6 cellular contexts compared by ENCODE assay signal in genomic region chr9:74085384-74086037, GRCh38.
A peak's percentile ranks its signal among the peaks of the same experiment; 100 is the strongest.
DNase-seq lines count a peak whose midpoint lies in the region; ATAC-seq and TF ChIP-seq lines count a peak whose summit lies in the region.
"Not testable (repeated sequence)": the region's sequence is repeated elsewhere in the genome, so short reads cannot be mapped to it uniquely, and the experiment has no call there.

No MANE protein-coding gene starts in this region.

- H3K4me1 ChIP-seq in ES-I3 (ENCODE audit: insufficient read depth, low read length), result peaks cover 11% of the 10 kb centered on the region; the same call in 1 of the 2 replicates
- H3K4me1 ChIP-seq in HUES48 (ENCODE audit: control insufficient read depth, insufficient read depth, low read length), result peaks cover 27% of the 10 kb centered on the region
- not testable (repeated sequence) for H3K4me1 ChIP-seq in iPS DF 6.9 (ENCODE audit: control insufficient read depth, insufficient read depth, low read length)
- peaks cover 27% of the 10 kb centered on the region for H3K4me1 ChIP-seq in iPS-18a (ENCODE audit: control insufficient read depth, low read depth, low read length)

- H3K4me3 Mint-ChIP-seq in WTC11, result peak overlapping the region; percentile 99
- H3K4me3 Mint-ChIP-seq in endothelial cell (ENCODE audit: unreplicated experiment), result peak overlapping the region; percentile 83

- peak; percentile 64 for ATAC-seq in WTC11

- H3K27ac ChIP-seq in HUES48 (ENCODE audit: low read depth, low read length), result peak overlapping the region; percentile 90
- H3K27ac ChIP-seq in iPS DF 6.9 (ENCODE audit: low read length), result not testable (repeated sequence)
- peak overlapping the region; percentile 79 for H3K27ac ChIP-seq in iPS-18a (ENCODE audit: low read length)

- CTCF ChIA-PET in WTC11 (lab: Charles Lee), result not testable (repeated sequence)

- DNase-seq in WTC11 (ENCODE audit: low spot score), result peak; percentile 25
- DNase-seq in endothelial cell (ENCODE audit: low spot score); iPS DF 6.9 (ENCODE audit: low read depth, low spot score): not testable (repeated sequence)

- H3K36me3 ChIP-seq in ES-I3 (ENCODE audit: insufficient read depth, low read length); iPS DF 6.9 (ENCODE audit: control insufficient read depth, insufficient read depth, low read length); iPS-18a (ENCODE audit: control insufficient read depth, low read depth, low read length): not testable (repeated sequence)
- H3K36me3 ChIP-seq in HUES48 (ENCODE audit: control insufficient read depth, insufficient read depth, low read length), result peaks cover 11% of the 10 kb centered on the region

- peak overlapping the region; percentile 73 for H3K4me3 ChIP-seq in HUES48 (ENCODE audit: low read depth, low read length)
- peak overlapping the region; percentile 37; the same call in 1 of the 2 replicates for H3K4me3 ChIP-seq in iPS DF 6.9 (ENCODE audit: low read length)
- peak overlapping the region; percentile 64 for H3K4me3 ChIP-seq in iPS-18a (ENCODE audit: low read length)

- H3K36me3 Mint-ChIP-seq in WTC11, result peaks cover 70% of the 10 kb centered on the region
- not testable (repeated sequence) for H3K36me3 Mint-ChIP-seq in endothelial cell (ENCODE audit: low read depth, unreplicated experiment)

- not testable (repeated sequence) for H3K27me3 Mint-ChIP-seq in WTC11 (ENCODE audit: low read depth); endothelial cell (ENCODE audit: unreplicated experiment)

- peak overlapping the region; percentile 98 for H3K27ac Mint-ChIP-seq in WTC11
- H3K27ac Mint-ChIP-seq in endothelial cell (ENCODE audit: unreplicated experiment), result not testable (repeated sequence)

- not testable (repeated sequence) for TF ChIP-seq CTCF in WTC11 (IDR thresholded peaks at IDR 0.05); endothelial cell (IDR thresholded peaks at IDR 0.05; ENCODE audit: unreplicated experiment)

- not testable (repeated sequence) for H3K9me3 Mint-ChIP-seq in WTC11; endothelial cell (ENCODE audit: unreplicated experiment)

- POLR2A ChIA-PET in WTC11 (lab: Charles Lee), result not testable (repeated sequence)

- not testable (repeated sequence) for H3K27me3 ChIP-seq in HUES48 (ENCODE audit: control insufficient read depth, insufficient read depth, low read length); iPS DF 6.9 (ENCODE audit: control insufficient read depth, insufficient read depth, low read length); iPS-18a (ENCODE audit: control insufficient read depth, insufficient read depth, low read length)

- not testable (repeated sequence) for H3K9me3 ChIP-seq in ES-I3 (ENCODE audit: control insufficient read depth, insufficient read depth, low read length); HUES48 (ENCODE audit: control insufficient read depth, insufficient read depth, low read length); iPS DF 6.9 (ENCODE audit: control insufficient read depth, insufficient read depth, low read length); iPS-18a (ENCODE audit: control insufficient read depth, low read depth, low read length)

- H3K9ac ChIP-seq in ES-I3 (ENCODE audit: low read depth, low read length) (peak overlapping the region; percentile 60; the same call in 1 of the 2 replicates), HUES48 (ENCODE audit: low read depth, low read length) (peak overlapping the region; percentile 93), iPS-18a (ENCODE audit: low read length) (peak overlapping the region; percentile 69)

- no CpG with 5 or more reads among the region's 8 CpGs for WGBS in iPS DF 6.9 (ENCODE audit: insufficient coverage, insufficient read length)

- H3K4me1 Mint-ChIP-seq in WTC11 (peaks cover 51% of the 10 kb centered on the region), endothelial cell (ENCODE audit: unreplicated experiment) (peaks cover 10% of the 10 kb centered on the region)

TF ChIP-seq in WTC11, 78 proteins besides CTCF, POLR2A, EP300 and RAD21:
- TF ChIP-seq TEAD1 (CRISPR knock-in tag; IDR thresholded peaks at IDR 0.05) (peak; percentile 91), ZMAT4 (CRISPR knock-in tag; IDR thresholded peaks at IDR 0.05) (0 out of 2 replicates have a peak, but pooled peaks have one; percentile 45), NFE2L1 (CRISPR knock-in tag; IDR thresholded peaks at IDR 0.05) (peak; percentile 65; the same call in 1 of the 2 replicates), ZNF396 (CRISPR knock-in tag; IDR thresholded peaks at IDR 0.05; ENCODE audit: borderline replicate concordance) (0 out of 2 replicates have a peak, but pooled peaks have one; percentile 29)
- TF ChIP-seq, protein P1, sequence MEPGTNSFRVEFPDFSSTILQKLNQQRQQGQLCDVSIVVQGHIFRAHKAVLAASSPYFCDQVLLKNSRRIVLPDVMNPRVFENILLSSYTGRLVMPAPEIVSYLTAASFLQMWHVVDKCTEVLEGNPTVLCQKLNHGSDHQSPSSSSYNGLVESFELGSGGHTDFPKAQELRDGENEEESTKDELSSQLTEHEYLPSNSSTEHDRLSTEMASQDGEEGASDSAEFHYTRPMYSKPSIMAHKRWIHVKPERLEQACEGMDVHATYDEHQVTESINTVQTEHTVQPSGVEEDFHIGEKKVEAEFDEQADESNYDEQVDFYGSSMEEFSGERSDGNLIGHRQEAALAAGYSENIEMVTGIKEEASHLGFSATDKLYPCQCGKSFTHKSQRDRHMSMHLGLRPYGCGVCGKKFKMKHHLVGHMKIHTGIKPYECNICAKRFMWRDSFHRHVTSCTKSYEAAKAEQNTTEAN (CRISPR knock-in tag; IDR thresholded peaks at IDR 0.05), result 0 out of 2 replicates have a peak, but pooled peaks have one; percentile 39
- TF ChIP-seq, protein P2, sequence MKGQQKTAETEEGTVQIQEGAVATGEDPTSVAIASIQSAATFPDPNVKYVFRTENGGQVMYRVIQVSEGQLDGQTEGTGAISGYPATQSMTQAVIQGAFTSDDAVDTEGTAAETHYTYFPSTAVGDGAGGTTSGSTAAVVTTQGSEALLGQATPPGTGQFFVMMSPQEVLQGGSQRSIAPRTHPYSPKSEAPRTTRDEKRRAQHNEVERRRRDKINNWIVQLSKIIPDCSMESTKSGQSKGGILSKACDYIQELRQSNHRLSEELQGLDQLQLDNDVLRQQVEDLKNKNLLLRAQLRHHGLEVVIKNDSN (CRISPR knock-in tag; IDR thresholded peaks at IDR 0.05), result 0 out of 2 replicates have a peak, but pooled peaks have one; percentile 13
